7 cellular contexts compared by ENCODE assay signal in genomic region chr13:79825959-79826358, GRCh38.
"Had no signal": no experiment of that assay in that cellular context is flagged by ENCODE, and none has a peak within 500 bp of the region (broad histone marks: within the 10 kb centered on the region; RNA-seq: fewer than 3 reads in every experiment).

No MANE protein-coding gene starts in this region.

- H3K4me1 Mint-ChIP-seq: GM23338, H9, IgD-negative memory B cell had no signal

- H3K36me3 Mint-ChIP-seq: IgD-negative memory B cell had no signal

- H3K4me2 ChIP-seq: GM23338 had no signal

- H2AFZ ChIP-seq: GM23338 had no signal

- H3K27ac ChIP-seq: HL-60 had no signal

- H3K4me3 ChIP-seq: GM23338 had no signal

- H3K4me3 Mint-ChIP-seq: GM23338, H9, HFFc6, IgD-negative memory B cell had no signal

- ATAC-seq: GM23338, HCT116, HepG2 had no signal

- DNase-seq: H9, HFFc6 had no signal

- H3K27ac Mint-ChIP-seq: GM23338, HFFc6, IgD-negative memory B cell had no signal
